In genomic region chr12:8787206-8787605, GRCh38 we compare ENCODE assay signal across 3 cellular contexts. TPM values are rescaled to one million over a fixed set of nuclear protein-coding genes. Genes with fewer than 3 reads are reported as not detected.
"Had no signal": no experiment of that assay in that cellular context is flagged by ENCODE, and none has a peak within 500 bp of the region (broad histone marks: within the 10 kb centered on the region; RNA-seq: fewer than 3 reads in every experiment).

No MANE protein-coding gene starts in this region.

RNA-seq across cellular contexts. Expression of gene A2ML1, which starts 35.2 kb away (rescaled TPM):
- total RNA-seq: subcutaneous adipose tissue, transverse colon, upper lobe of right lung had no signal
